ENCODE assay signal across 7 cellular contexts in genomic region chr5:90109285-90109684, GRCh38.
"Had no signal": no experiment of that assay in that cellular context is flagged by ENCODE, and none has a peak within 500 bp of the region (broad histone marks: within the 10 kb centered on the region; RNA-seq: fewer than 3 reads in every experiment).

No MANE protein-coding gene starts in this region.

- DNase-seq: IMR-90, KBM-7, KG1 had no signal

- H3K9ac ChIP-seq: KMS-11 had no signal

- H3K27ac ChIP-seq: HL-60, KMS-11 had no signal

- H3K4me3 ChIP-seq: K562 had no signal

- FAIRE-seq: HTR-8/SVneo, K562 had no signal

- ATAC-seq: K562 had no signal

- H3K4me2 ChIP-seq: KMS-11 had no signal
